In genomic region chr12:118344829-118345228, GRCh38 we compare ENCODE assay signal across 17 cellular contexts.
"Had no signal": no experiment of that assay in that cellular context is flagged by ENCODE, and none has a peak within 500 bp of the region (broad histone marks: within the 10 kb centered on the region; RNA-seq: fewer than 3 reads in every experiment).

No MANE protein-coding gene starts in this region.

- H3K27me3 Mint-ChIP-seq: activated CD4-positive, alpha-beta T cell treated with anti-CD3 and anti-CD28 coated beads for 36 hours; activated CD8-positive, alpha-beta T cell treated with anti-CD3 and anti-CD28 coated beads for 36 hours; activated naive CD8-positive, alpha-beta T cell treated with anti-CD3 and anti-CD28 coated beads, Interleukin-2, amount 50 U/mL, for 24 hours had no signal

- H3K4me1 ChIP-seq: ascending aorta, colonic mucosa, gastroesophageal sphincter, tibial artery had no signal

- H3K27me3 ChIP-seq: ascending aorta, colonic mucosa, gastroesophageal sphincter, tibial artery, vagina had no signal

- H3K36me3 ChIP-seq: ascending aorta, colonic mucosa, gastroesophageal sphincter, tibial artery, vagina had no signal

- H3K27ac Mint-ChIP-seq: activated CD4-positive, alpha-beta T cell treated with anti-CD3 and anti-CD28 coated beads for 36 hours; activated CD8-positive, alpha-beta T cell treated with anti-CD3 and anti-CD28 coated beads for 36 hours; activated naive CD8-positive, alpha-beta T cell treated with anti-CD3 and anti-CD28 coated beads, Interleukin-2, amount 50 U/mL, for 24 hours; activated T-helper 1 cell treated with anti-CD3 and anti-CD28 coated beads, Interleukin-12 subunit alpha, Interleukin-12 subunit beta, Interleukin-2, Interleukin-4 antibody, amounts not matched to agents 30 ng/mL and 10 ng/mL and 1 ng/mL, durations not matched to agents 14 hours and 24 hours and 36 hours had no signal

- DNase-seq: activated CD4-positive, alpha-beta T cell treated with anti-CD3 and anti-CD28 coated beads for 36 hours; activated CD8-positive, alpha-beta memory T cell treated with anti-CD3 and anti-CD28 coated beads, Interleukin-2, amount 50 U/mL, for 4 hours; activated CD8-positive, alpha-beta T cell treated with anti-CD3 and anti-CD28 coated beads for 36 hours; activated naive CD4-positive, alpha-beta T cell treated with Interleukin-2 at 50 U/mL for 16 hours; activated naive CD8-positive, alpha-beta T cell treated with anti-CD3 and anti-CD28 coated beads, Interleukin-2, amount 50 U/mL, for 24 hours; colonic mucosa; left cardiac atrium; mammary epithelial cell; retina; stimulated activated CD4-positive, alpha-beta T cell treated with anti-CD3 and anti-CD28 coated beads, Interleukin-4, amount 100 ng/mL, for 4 hours; SW 1271; tibial artery had no signal

- H3K27ac ChIP-seq: ascending aorta, colonic mucosa, gastroesophageal sphincter, parathyroid adenoma, tibial artery, vagina had no signal

- H3K4me3 Mint-ChIP-seq: activated CD4-positive, alpha-beta T cell treated with anti-CD3 and anti-CD28 coated beads for 36 hours; activated CD8-positive, alpha-beta T cell treated with anti-CD3 and anti-CD28 coated beads for 36 hours; activated naive CD8-positive, alpha-beta T cell treated with anti-CD3 and anti-CD28 coated beads, Interleukin-2, amount 50 U/mL, for 24 hours; activated T-helper 1 cell treated with anti-CD3 and anti-CD28 coated beads, Interleukin-12 subunit alpha, Interleukin-12 subunit beta, Interleukin-2, Interleukin-4 antibody, amounts not matched to agents 30 ng/mL and 10 ng/mL and 1 ng/mL, durations not matched to agents 14 hours and 24 hours and 36 hours had no signal

- ATAC-seq: activated CD4-positive, alpha-beta T cell treated with anti-CD3 and anti-CD28 coated beads for 36 hours; activated CD8-positive, alpha-beta T cell treated with anti-CD3 and anti-CD28 coated beads for 36 hours; activated naive CD8-positive, alpha-beta T cell treated with anti-CD3 and anti-CD28 coated beads, Interleukin-2, amount 50 U/mL, for 24 hours; gastroesophageal sphincter; left cardiac atrium had no signal

- H3K4me3 ChIP-seq: ascending aorta, colonic mucosa, gastroesophageal sphincter, tibial artery, vagina had no signal

- H3K9me3 Mint-ChIP-seq: activated CD8-positive, alpha-beta T cell treated with anti-CD3 and anti-CD28 coated beads for 36 hours; activated naive CD8-positive, alpha-beta T cell treated with anti-CD3 and anti-CD28 coated beads, Interleukin-2, amount 50 U/mL, for 24 hours; activated T-helper 1 cell treated with anti-CD3 and anti-CD28 coated beads, Interleukin-12 subunit alpha, Interleukin-12 subunit beta, Interleukin-2, Interleukin-4 antibody, amounts not matched to agents 30 ng/mL and 10 ng/mL and 1 ng/mL, durations not matched to agents 14 hours and 24 hours and 36 hours had no signal

- H3K9me3 ChIP-seq: ascending aorta, colonic mucosa, gastroesophageal sphincter, tibial artery, vagina had no signal
